Comparison of ENCODE assay signal across 8 cellular contexts in the genomic region with DNA sequence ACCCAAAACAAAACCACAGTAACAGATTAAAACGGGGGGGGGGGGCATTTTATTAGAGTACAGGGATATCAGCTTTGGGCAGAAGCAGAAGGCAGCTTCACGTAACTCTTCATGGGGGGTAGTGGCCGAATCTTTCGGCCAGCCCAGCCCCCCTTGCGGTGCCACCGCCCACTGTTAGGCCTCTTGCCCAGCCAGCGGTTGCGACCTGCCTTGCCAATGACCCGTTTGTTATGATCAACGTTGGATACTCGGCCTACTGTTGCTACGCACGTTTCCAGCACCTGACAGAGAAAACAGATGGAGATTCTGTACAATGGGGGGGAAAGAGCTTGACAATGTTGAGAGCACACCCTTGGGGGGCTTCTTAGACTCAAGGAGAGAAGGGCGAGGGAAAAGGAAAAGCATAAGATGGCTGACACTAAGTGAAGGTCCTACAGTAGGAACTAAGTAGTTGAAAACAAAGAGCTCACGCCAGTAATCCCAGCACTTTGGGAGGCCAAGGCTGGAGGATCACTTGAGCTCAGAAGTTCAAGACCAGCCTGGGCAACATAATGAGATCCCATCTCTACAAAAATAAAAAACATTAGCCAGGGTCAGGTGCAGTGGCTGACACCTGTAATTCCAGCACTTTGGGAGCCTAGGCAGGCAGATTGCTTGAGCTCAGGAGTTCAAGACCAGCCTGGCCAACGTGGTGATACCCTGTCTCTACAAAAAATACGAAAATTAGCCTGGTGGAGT. TPM values are rescaled to one million over a fixed set of nuclear protein-coding genes. Genes with fewer than 3 reads are reported as not detected.
DNase-seq lines count a peak whose midpoint lies in the region; ATAC-seq, FAIRE-seq and TF ChIP-seq lines count a peak whose summit lies in the region.

No MANE protein-coding gene starts in this region.

- H3K9me3 ChIP-seq in Caco-2 = no peaks in the 10 kb centered on the region
- no peaks in the 10 kb centered on the region for H3K9me3 ChIP-seq in Peyer's patch

- peak overlapping the region; percentile 100 for H3K4me3 Mint-ChIP-seq in Caco-2 (ENCODE audit: unreplicated experiment)
- peak overlapping the region; percentile 97 for H3K4me3 Mint-ChIP-seq in osteocyte (ENCODE audit: unreplicated experiment)

- ATAC-seq in HG02973 (IDR thresholded peaks at IDR 0.05; ENCODE audit: unreplicated experiment) (no peak), GM21515 (IDR thresholded peaks at IDR 0.05; ENCODE audit: unreplicated experiment) (no peak)

- intact Hi-C loops in Caco-2 (cut with micrococcal nuclease; ENCODE audit: unreplicated experiment) = loop anchor here (5.0 kb wide), 1 partner anchor 152 kb away; no protein-coding TSS in a partner anchor

- H3K27me3 ChIP-seq in Caco-2 (replicated peaks; ENCODE audit: control insufficient read depth, insufficient read depth, low read length) = no peaks in the 10 kb centered on the region
- no peaks in the 10 kb centered on the region for H3K27me3 ChIP-seq in Peyer's patch

- TF ChIP-seq CTCF in Caco-2 (IDR thresholded peaks at IDR 0.05; ENCODE audit: insufficient read depth in 1 of 2, low read depth in 1 of 2, low read length in 1 of 2, severe bottlenecking in 1 of 2, unreplicated experiment in 1 of 2) (no peak), Peyer's patch (IDR thresholded peaks at IDR 0.05) (no peak), epithelial cell of esophagus (IDR thresholded peaks at IDR 0.05; ENCODE audit: insufficient read depth, low read depth, low read length, missing control alignments) (no peak), osteocyte (IDR thresholded peaks at IDR 0.05) (no peak)

- TSS peak; percentile 97 for BruUV-seq in Caco-2 (replicated peaks; lab: Mats Ljungman, UMichigan)

- TF ChIP-seq POLR2A in Peyer's patch (IDR thresholded peaks at IDR 0.05) = no peak
- TF ChIP-seq POLR2A in GM12891 (IDR thresholded peaks at IDR 0.05; ENCODE audit: low read depth, low read length) = no peak

- H3K4me3 ChIP-seq in Caco-2 (ENCODE audit: low read depth, low read length) (peak overlapping the region; percentile 71), Peyer's patch (peak overlapping the region; percentile 65 to 85 (median 80)), epithelial cell of esophagus (ENCODE audit: low read length) (peak overlapping the region; percentile 94)

- CTCF ChIA-PET in Caco-2 (lab: Charles Lee) = interaction anchor here (0.7 to 1.0 kb wide), 3 partner anchors 42 to 114 kb away, joined by 3 to 5 read pairs (median 4); no protein-coding TSS in a partner anchor

- no peaks in the 10 kb centered on the region for H3K9me3 Mint-ChIP-seq in Caco-2 (ENCODE audit: unreplicated experiment)
- no peaks in the 10 kb centered on the region for H3K9me3 Mint-ChIP-seq in osteocyte (ENCODE audit: unreplicated experiment)

- DNase-seq in Caco-2 (no peak), Peyer's patch (no peak), epithelial cell of esophagus (ENCODE audit: low read depth) (no peak), osteocyte (ENCODE audit: extremely low spot score, unreplicated experiment) (no peak), GM12891 (ENCODE audit: insufficient read length, low spot score) (no peak)
- no peak for DNase-seq in activated CD4-positive, CD25-positive, alpha-beta regulatory T cell treated with anti-CD3 and anti-CD28 coated beads, Interleukin-2, amount 50 U/mL, for 72 hours

- H3K36me3 ChIP-seq in Caco-2 (ENCODE audit: control insufficient read depth, insufficient read depth, low read length) (no peaks in the 10 kb centered on the region; the same call in 1 of the 2 replicates), Peyer's patch (peaks cover 0 to 39% (median 0%) of the 10 kb centered on the region in 3 donors)

- H3K27ac ChIP-seq in Peyer's patch = peak overlapping the region; percentile 85 to 96 (median 90)

- peaks cover 37% of the 10 kb centered on the region for H3K4me1 Mint-ChIP-seq in Caco-2 (ENCODE audit: low read depth, unreplicated experiment)
- peaks cover 46% of the 10 kb centered on the region for H3K4me1 Mint-ChIP-seq in osteocyte (ENCODE audit: unreplicated experiment)

- H3K27me3 Mint-ChIP-seq in Caco-2 (ENCODE audit: insufficient read depth, unreplicated experiment) (no peaks in the 10 kb centered on the region), osteocyte (ENCODE audit: unreplicated experiment) (no peaks in the 10 kb centered on the region)

- H3K27ac Mint-ChIP-seq in Caco-2 (ENCODE audit: unreplicated experiment) (peak overlapping the region; percentile 97), osteocyte (ENCODE audit: unreplicated experiment) (peak overlapping the region; percentile 97)

- FAIRE-seq in GM12891 (lab: Jason Lieb, UNC) = no peak

- H3K4me1 ChIP-seq in Caco-2 (peaks cover 26% of the 10 kb centered on the region), Peyer's patch (peaks cover 0 to 23% (median 7%) of the 10 kb centered on the region in 4 donors)

- H3K36me3 Mint-ChIP-seq in Caco-2 (ENCODE audit: insufficient read depth, unreplicated experiment) (peaks cover 83% of the 10 kb centered on the region), osteocyte (ENCODE audit: unreplicated experiment) (peaks cover 30% of the 10 kb centered on the region)

- POLR2A ChIA-PET in Caco-2 (lab: Charles Lee) = interaction anchor here (0.6 to 1.1 kb wide), 9 partner anchors 21 to 163 kb away, joined by 3 to 12 read pairs (median 4); a partner anchor contains a TSS

TF ChIP-seq in GM12891, 5 proteins besides CTCF, POLR2A, EP300 and RAD21:
- no peak for TF ChIP-seq SPI1 (IDR thresholded peaks at IDR 0.05; ENCODE audit: low read depth, low read length)
- no peak for TF ChIP-seq POLR2AphosphoS5 (IDR thresholded peaks at IDR 0.05; ENCODE audit: low read depth, low read length)
- no peak for TF ChIP-seq TAF1 (IDR thresholded peaks at IDR 0.05; ENCODE audit: low read depth, low read length)
- no peak for TF ChIP-seq PAX5 (IDR thresholded peaks at IDR 0.05; ENCODE audit: insufficient read depth, low read length, severe bottlenecking)
- no peak for TF ChIP-seq POU2F2 (IDR thresholded peaks at IDR 0.05; ENCODE audit: low read depth, low read length)

RNA-seq across cellular contexts. Expression of a gene that starts 0.7 kb away (rescaled TPM):
- total RNA-seq in Caco-2 (2022) = 25.3 and 26.7 TPM in 2 replicates
- 10 to 100 TPM; 19.4 to 33.0 (median 23.1) TPM for total RNA-seq in Peyer's patch
- 59.9 and 62.3 TPM in 2 replicates for total RNA-seq in osteocyte
- polyA plus RNA-seq in GM12891 (2012; ENCODE audit: low read depth, missing spikeins) = 14.6 TPM

RNA-seq across cellular contexts. Expression of a gene that starts 4.9 kb away (rescaled TPM):
- total RNA-seq in Caco-2 (2022) (123 and 124 TPM in 2 replicates), Peyer's patch (10 to 100 TPM; 19.0 to 40.8 (median 22.1) TPM), osteocyte (50.7 and 55.2 TPM in 2 replicates)
- 67.8 TPM for polyA plus RNA-seq in GM12891 (2012; ENCODE audit: low read depth, missing spikeins)

RNA-seq across cellular contexts. Expression of a gene that starts 5.1 kb away (rescaled TPM):
- total RNA-seq in Caco-2 (2022) (47.7 and 52.7 TPM in 2 replicates), Peyer's patch (100 to 1,000 TPM in 3 of 4 donors, 10 to 100 TPM in 1; 50.3 to 214 (median 183) TPM), osteocyte (39.0 and 44.5 TPM in 2 replicates)
- polyA plus RNA-seq in GM12891 (2012; ENCODE audit: low read depth, missing spikeins) = 9.9 TPM

RNA-seq across cellular contexts. Expression of a gene that starts 21.7 kb away (rescaled TPM):
- total RNA-seq in Caco-2 (2022) = 175 and 180 TPM in 2 replicates
- total RNA-seq in Peyer's patch = 10 to 100 TPM in 3 of 4 donors, 1 to 10 TPM in 1; 4.4 to 22.3 (median 18.3) TPM
- 183 and 189 TPM in 2 replicates for total RNA-seq in osteocyte
- 0.60 TPM for polyA plus RNA-seq in GM12891 (2012; ENCODE audit: low read depth, missing spikeins)

RNA-seq across cellular contexts. Expression of a gene that starts 33.0 kb away (rescaled TPM):
- total RNA-seq in Caco-2 (2022) (71.0 and 74.9 TPM in 2 replicates), Peyer's patch (10 to 100 TPM; 39.2 to 75.9 (median 50.4) TPM), osteocyte (58.1 and 66.2 TPM in 2 replicates)
- 46.2 TPM for polyA plus RNA-seq in GM12891 (2012; ENCODE audit: low read depth, missing spikeins)
